8 cellular contexts compared by ENCODE assay signal in genomic region chr15:85504739-85505676, GRCh38.
DNase-seq lines count a peak whose midpoint lies in the region; ATAC-seq and TF ChIP-seq lines count a peak whose summit lies in the region.

No MANE protein-coding gene starts in this region.

- no peak overlapping the region for H3K9ac ChIP-seq in neural progenitor cell

- peak; percentile 53 for DNase-seq in activated CD8-positive, alpha-beta memory T cell treated with anti-CD3 and anti-CD28 coated beads, Interleukin-2, amount 10 ng/mL, durations not matched to agents 7 days and 5 days
- DNase-seq in activated CD8-positive, alpha-beta memory T cell treated with anti-CD3 and anti-CD28 coated beads, Interleukin-2, amount 50 U/mL, for 48 hours: no peak
- DNase-seq in NCI-H1930 (lab: John Stamatoyannopoulos, UW) (peak; percentile 1 to 12), fibroblast of gingiva (ENCODE audit: low read depth) (peak; percentile 69), neural progenitor cell (ENCODE audit: low spot score) (peak; percentile 66), NK-92 (lab: John Stamatoyannopoulos, UW; ENCODE audit: unreplicated experiment) (no peak)
- peak; percentile 27 for DNase-seq in activated CD4-positive, alpha-beta T cell treated with anti-CD3 and anti-CD28 coated beads, Interleukin-2, amount 50 U/mL, for 1 hour

- no peak overlapping the region for H3K27ac Mint-ChIP-seq in activated CD8-positive, alpha-beta memory T cell treated with anti-CD3 and anti-CD28 coated beads, Interleukin-2, amount 10 ng/mL, durations not matched to agents 7 days and 5 days
- peak overlapping the region; percentile 74 for H3K27ac Mint-ChIP-seq in neural progenitor cell

- no peak overlapping the region for H3K27ac ChIP-seq in neural progenitor cell

- H3K27me3 ChIP-seq in neural progenitor cell: no peaks in the 10 kb centered on the region

- peak; percentile 84 for TF ChIP-seq CTCF in neural progenitor cell (IDR thresholded peaks at IDR 0.05)

- H3K9me3 Mint-ChIP-seq in activated CD8-positive, alpha-beta memory T cell treated with anti-CD3 and anti-CD28 coated beads, Interleukin-2, amount 10 ng/mL, durations not matched to agents 7 days and 5 days (ENCODE audit: low read depth): peaks cover 2% of the 10 kb centered on the region
- no peaks in the 10 kb centered on the region for H3K9me3 Mint-ChIP-seq in neural progenitor cell

- H3K4me2 ChIP-seq in neural progenitor cell: no peak overlapping the region

- no peak overlapping the region for H3K4me3 Mint-ChIP-seq in activated CD8-positive, alpha-beta memory T cell treated with anti-CD3 and anti-CD28 coated beads, Interleukin-2, amount 10 ng/mL, durations not matched to agents 7 days and 5 days
- no peak overlapping the region for H3K4me3 Mint-ChIP-seq in neural progenitor cell

- H3K36me3 ChIP-seq in neural progenitor cell: no peaks in the 10 kb centered on the region

- peaks cover 32% of the 10 kb centered on the region for H3K4me1 Mint-ChIP-seq in activated CD8-positive, alpha-beta memory T cell treated with anti-CD3 and anti-CD28 coated beads, Interleukin-2, amount 10 ng/mL, durations not matched to agents 7 days and 5 days
- H3K4me1 Mint-ChIP-seq in neural progenitor cell: peaks cover 37% of the 10 kb centered on the region

- CTCF ChIA-PET in activated CD8-positive, alpha-beta memory T cell treated with anti-CD3 and anti-CD28 coated beads, Interleukin-2, amount 10 ng/mL, durations not matched to agents 7 days and 5 days (lab: Charles Lee): interaction anchor here (0.6 to 4.7 kb wide), 20 partner anchors 10 to 573 kb away, joined by 3 to 36 read pairs (median 4); no protein-coding TSS in a partner anchor

- H3K9me3 ChIP-seq in neural progenitor cell (ENCODE audit: low read depth): no peaks in the 10 kb centered on the region

- peaks cover 89% of the 10 kb centered on the region for H3K79me2 ChIP-seq in neural progenitor cell (ENCODE audit: low read depth)

- H3K27me3 Mint-ChIP-seq in activated CD8-positive, alpha-beta memory T cell treated with anti-CD3 and anti-CD28 coated beads, Interleukin-2, amount 10 ng/mL, durations not matched to agents 7 days and 5 days: no peaks in the 10 kb centered on the region
- H3K27me3 Mint-ChIP-seq in neural progenitor cell (ENCODE audit: insufficient read depth, low read depth): peaks cover 2% of the 10 kb centered on the region

- no peak overlapping the region for H3K4me3 ChIP-seq in neural progenitor cell

- H3F3A ChIP-seq in neural progenitor cell (ENCODE audit: low read depth): no peaks in the 10 kb centered on the region

- H3K4me1 ChIP-seq in neural progenitor cell: peaks cover 18% of the 10 kb centered on the region

- H3K36me3 Mint-ChIP-seq in activated CD8-positive, alpha-beta memory T cell treated with anti-CD3 and anti-CD28 coated beads, Interleukin-2, amount 10 ng/mL, durations not matched to agents 7 days and 5 days: peaks cover 1% of the 10 kb centered on the region
- H3K36me3 Mint-ChIP-seq in neural progenitor cell: peaks cover 1% of the 10 kb centered on the region

- no peak overlapping the region for H2AFZ ChIP-seq in neural progenitor cell (replicated peaks)

- no peak for ATAC-seq in activated CD8-positive, alpha-beta memory T cell treated with anti-CD3 and anti-CD28 coated beads, Interleukin-2, amount 10 ng/mL, durations not matched to agents 7 days and 5 days
- ATAC-seq in GM19035 (IDR thresholded peaks at IDR 0.05; ENCODE audit: unreplicated experiment): no peak

- peaks cover 75% of the 10 kb centered on the region for H4K20me1 ChIP-seq in neural progenitor cell (ENCODE audit: low read depth)

Comparison
In these comparisons a context has a peak if more than half of its experiments do, and no peak if none do; other contexts are left out.
1. DNase-seq: peak in activated CD8-positive, alpha-beta memory T cell treated with anti-CD3 and anti-CD28 coated beads, Interleukin-2, amount 10 ng/mL, durations not matched to agents 7 days and 5 days (single experiment), NCI-H1930 (2 of 2), activated CD4-positive, alpha-beta T cell treated with anti-CD3 and anti-CD28 coated beads, Interleukin-2, amount 50 U/mL, for 1 hour (single experiment), fibroblast of gingiva (single experiment) and neural progenitor cell (single experiment); none in activated CD8-positive, alpha-beta memory T cell treated with anti-CD3 and anti-CD28 coated beads, Interleukin-2, amount 50 U/mL, for 48 hours (single experiment) and NK-92 (single experiment).